ENCODE assay signal across 11 cellular contexts in genomic region chr5:150637245-150638052, GRCh38. TPM values are rescaled to one million over a fixed set of nuclear protein-coding genes. Genes with fewer than 3 reads are reported as not detected.
DNase-seq lines count a peak whose midpoint lies in the region; ATAC-seq and TF ChIP-seq lines count a peak whose summit lies in the region.
"Had no signal": no experiment of that assay in that cellular context is flagged by ENCODE, and none has a peak within 500 bp of the region (broad histone marks: within the 10 kb centered on the region; RNA-seq: fewer than 3 reads in every experiment).

No MANE protein-coding gene starts in this region.

- DNase-seq in HFF-Myc (ENCODE audit: extremely low read depth, low read depth), result peak; percentile 60
- DNase-seq in amniotic stem cell (lab: John Stamatoyannopoulos, UW), result peak; percentile 75
- peak; percentile 67 for DNase-seq in iPS-NIHi11 (ENCODE audit: low spot score)
- DNase-seq in thoracic aorta (ENCODE audit: low spot score), result no peak
- DNase-seq in NCI-H2196 (lab: John Stamatoyannopoulos, UW; ENCODE audit: unreplicated experiment), result no peak
- DNase-seq: activated gamma-delta T cell treated with Interleukin-2 at 50 U/mL for 16 hours, NCI-H1105 had no signal

- peak overlapping the region; percentile 94 to 98 for H3K27ac ChIP-seq in thoracic aorta

- no peaks in the 10 kb centered on the region for H3K9me3 ChIP-seq in thoracic aorta

- H3K4me3 ChIP-seq in HFF-Myc (replicated peaks; ENCODE audit: low read depth, low read length) (no peak overlapping the region), thoracic aorta (peak overlapping the region; percentile 26)
- H3K4me3 ChIP-seq: skin epidermis had no signal

- H3K4me1 ChIP-seq in thoracic aorta (ENCODE audit: control insufficient read depth in 1 of 2, low read depth in 2 of 2), result peaks cover 74 to 97% of the 10 kb centered on the region in 2 donors

- H3K27me3 ChIP-seq in thoracic aorta (replicated peaks; ENCODE audit: insufficient read depth), result no peaks in the 10 kb centered on the region

- no peak for TF ChIP-seq CTCF in HFF-Myc (IDR thresholded peaks at IDR 0.05; ENCODE audit: low read depth, low read length, missing control alignments)
- TF ChIP-seq CTCF in thoracic aorta (IDR thresholded peaks at IDR 0.05), result no peak

- no peaks in the 10 kb centered on the region for H3K36me3 ChIP-seq in thoracic aorta

- no peak for ATAC-seq in thoracic aorta (ENCODE audit: insufficient number of reproducible peaks, low FRiP score, low read depth)
- ATAC-seq in HG03354 (IDR thresholded peaks at IDR 0.05; ENCODE audit: poor library complexity, severe bottlenecking, unreplicated experiment), result no peak
- ATAC-seq in HG03432 (IDR thresholded peaks at IDR 0.05; ENCODE audit: unreplicated experiment), result no peak
- ATAC-seq in HG02642 (IDR thresholded peaks at IDR 0.05; ENCODE audit: poor library complexity, unreplicated experiment), result no peak

RNA-seq across cellular contexts. Expression of gene SYNPO, which starts 3.0 kb away (rescaled TPM):
- total RNA-seq in thoracic aorta, result 100 to 1,000 TPM; 191 to 226 TPM

RNA-seq across cellular contexts. Expression of gene MYOZ3, which starts 23.6 kb away (rescaled TPM):
- total RNA-seq in thoracic aorta, result 1 to 10 TPM in 1 of 2 donors, under 1 TPM in 1; 0.81 to 2.8 TPM

Comparison
In these comparisons a context has a peak if more than half of its experiments do, and no peak if none do; other contexts are left out.
1. DNase-seq: peak in HFF-Myc (single experiment), amniotic stem cell (single experiment) and iPS-NIHi11 (single experiment); none in thoracic aorta (single experiment) and NCI-H2196 (single experiment).